31 cellular contexts compared by ENCODE assay signal in the genomic region with DNA sequence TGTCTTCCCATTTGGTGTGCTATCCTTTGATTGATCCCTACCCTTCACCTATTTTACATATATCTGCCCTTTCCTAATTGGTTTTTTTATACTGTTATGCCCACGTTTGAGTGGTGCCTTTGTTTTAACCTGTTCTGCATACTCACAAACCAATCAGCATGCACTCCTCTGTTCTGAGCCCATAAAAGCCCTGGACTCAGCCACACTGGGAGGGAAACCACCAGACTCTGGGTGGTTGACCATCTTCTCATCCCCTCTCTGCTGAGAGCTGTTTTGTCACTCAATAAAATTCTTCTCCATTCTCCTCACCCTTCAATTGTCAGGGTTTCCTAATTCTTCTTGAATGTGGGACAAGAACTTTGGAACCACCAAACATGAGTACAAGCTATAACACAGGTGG.
A peak's percentile ranks its signal among the peaks of the same experiment; 100 is the strongest.
DNase-seq lines count a peak whose midpoint lies in the region; TF ChIP-seq lines count a peak whose summit lies in the region.
"Had no signal": no experiment of that assay in that cellular context is flagged by ENCODE, and none has a peak within 500 bp of the region (broad histone marks: within the 10 kb centered on the region; RNA-seq: fewer than 3 reads in every experiment).

No MANE protein-coding gene starts in this region.

- no peaks in the 10 kb centered on the region for H3K9me3 Mint-ChIP-seq in endothelial cell (ENCODE audit: unreplicated experiment)

- H3K27me3 Mint-ChIP-seq in endothelial cell (ENCODE audit: unreplicated experiment), result peaks cover 2% of the 10 kb centered on the region
- H3K27me3 Mint-ChIP-seq: B cell; CD4-positive, alpha-beta memory T cell; CD4-positive, alpha-beta T cell; CD4-positive, CD25-positive, alpha-beta regulatory T cell had no signal

- no peaks in the 10 kb centered on the region for H3K79me1 ChIP-seq in mesenchymal stem cell (replicated peaks; ENCODE audit: low read length, poor library complexity, severe bottlenecking)

- H3K4me3 Mint-ChIP-seq in endothelial cell (ENCODE audit: unreplicated experiment), result no peak overlapping the region
- H3K4me3 Mint-ChIP-seq: B cell; CD14-positive monocyte; CD4-positive, alpha-beta memory T cell; CD4-positive, alpha-beta T cell; CD4-positive, CD25-positive, alpha-beta regulatory T cell; CD8-positive, alpha-beta T cell had no signal

- no peak overlapping the region for H2AFZ ChIP-seq in mesenchymal stem cell (ENCODE audit: low read depth, low read length)

- H3K4me1 Mint-ChIP-seq in endothelial cell (ENCODE audit: unreplicated experiment), result peaks cover 4% of the 10 kb centered on the region
- H3K4me1 Mint-ChIP-seq: CD14-positive monocyte; CD4-positive, CD25-positive, alpha-beta regulatory T cell; CD8-positive, alpha-beta memory T cell had no signal

- H3K9ac ChIP-seq in mesenchymal stem cell (ENCODE audit: low read length), result no peak overlapping the region
- H3K9ac ChIP-seq: BLaER1; BLaER1 treated with 17β-estradiol and CSF1 and Interleukin-3, amounts not matched to agents 10 nM and 100 nM had no signal

- H3K36me3 ChIP-seq in HEK293 (ENCODE audit: control insufficient read depth in 2 of 2, insufficient read depth in 1 of 2, low read length in 2 of 2) (no peaks in the 10 kb centered on the region), mesenchymal stem cell (ENCODE audit: control insufficient read depth in 1 of 2, insufficient read depth in 2 of 2, low read depth in 1 of 2, low read length in 2 of 2) (no peaks in the 10 kb centered on the region)
- H3K36me3 ChIP-seq: BE2C, BLaER1 had no signal

- H3K4me2 ChIP-seq in mesenchymal stem cell (ENCODE audit: low read length, poor library complexity, severe bottlenecking), result no peak overlapping the region
- H3K4me2 ChIP-seq: A549; BLaER1; BLaER1 treated with 17β-estradiol and CSF1 and Interleukin-3, amounts not matched to agents 10 nM and 100 nM had no signal

- no peak overlapping the region for H3K23ac ChIP-seq in mesenchymal stem cell (ENCODE audit: low read length in 2 of 2)

- H3K36me3 Mint-ChIP-seq in endothelial cell (ENCODE audit: low read depth, unreplicated experiment), result no peaks in the 10 kb centered on the region
- H3K36me3 Mint-ChIP-seq: CD14-positive monocyte; CD4-positive, alpha-beta memory T cell; CD4-positive, CD25-positive, alpha-beta regulatory T cell; CD8-positive, alpha-beta memory T cell; CD8-positive, alpha-beta T cell had no signal

- no peak overlapping the region for H3K18ac ChIP-seq in mesenchymal stem cell (ENCODE audit: low read depth in 1 of 2, low read length in 2 of 2)

- POLR2A ChIA-PET in HEK293 (lab: Yijun Ruan, JAX), result no interaction called here

- no peaks in the 10 kb centered on the region for H3K4me1 ChIP-seq in HEK293 (ENCODE audit: control insufficient read depth, insufficient read depth, low read length)
- no peaks in the 10 kb centered on the region for H3K4me1 ChIP-seq in mesenchymal stem cell (ENCODE audit: control insufficient read depth, insufficient read depth, low read depth, low read length)
- H3K4me1 ChIP-seq: A549, BE2C, Caco-2 had no signal

- peak overlapping the region; percentile 97 for H2BK15ac ChIP-seq in mesenchymal stem cell (ENCODE audit: low read depth, poor library complexity, severe bottlenecking)

- H3K27ac ChIP-seq in HEK293 (ENCODE audit: extremely low read depth, low read depth, low read length) (no peak overlapping the region), mesenchymal stem cell (ENCODE audit: low read length, poor library complexity, severe bottlenecking) (no peak overlapping the region)
- H3K27ac ChIP-seq: 22Rv1; A549; BLaER1; BLaER1 treated with 17β-estradiol and CSF1 and Interleukin-3, amounts not matched to agents 10 nM and 100 nM; C4-2B had no signal

- TF ChIP-seq CTCF in HEK293 (tag by site-specific recombination; IDR thresholded peaks at IDR 0.05) (no peak), endothelial cell (IDR thresholded peaks at IDR 0.05; ENCODE audit: unreplicated experiment) (no peak)

- H2BK120ac ChIP-seq in mesenchymal stem cell (ENCODE audit: low read depth, low read length), result no peak overlapping the region

- CTCF ChIA-PET in HEK293 (lab: Yijun Ruan, JAX), result interaction anchor here (0.6 kb wide), 1 partner anchor 167 kb away, joined by 3 read pairs; no protein-coding TSS in a partner anchor

- no peak overlapping the region for H3K4ac ChIP-seq in mesenchymal stem cell (ENCODE audit: low read depth in 1 of 2, low read length in 2 of 2)

- H4K8ac ChIP-seq in mesenchymal stem cell (ENCODE audit: low read length), result no peak overlapping the region

- H3K27me3 ChIP-seq in mesenchymal stem cell (ENCODE audit: control insufficient read depth in 1 of 2, insufficient read depth in 1 of 2, low read length in 2 of 2), result no peaks in the 10 kb centered on the region
- H3K27me3 ChIP-seq: BE2C; BLaER1; BLaER1 treated with 17β-estradiol and CSF1 and Interleukin-3, amounts not matched to agents 10 nM and 100 nM had no signal

- H3K9me3 ChIP-seq in HEK293 (ENCODE audit: control insufficient read depth, insufficient read depth, low read depth, low read length) (no peaks in the 10 kb centered on the region), mesenchymal stem cell (ENCODE audit: control insufficient read depth, low read length) (peaks cover 10% of the 10 kb centered on the region)
- H3K9me3 ChIP-seq: A549, BE2C, Caco-2 had no signal

- H2BK12ac ChIP-seq in mesenchymal stem cell (ENCODE audit: low read length in 2 of 2), result no peak overlapping the region

- no peak overlapping the region for H3K14ac ChIP-seq in mesenchymal stem cell (ENCODE audit: low read length in 2 of 2)

- DNase-seq in DMS53 (lab: John Stamatoyannopoulos, UW) (peak; percentile 15), DMS53 treated with DMSO at 0.1 percent for 48 hours (lab: John Stamatoyannopoulos, UW; ENCODE audit: unreplicated experiment) (no peak), mesenchymal stem cell (no peak), C1 segment of cervical spinal cord (lab: John Stamatoyannopoulos, UW) (no peak), endothelial cell (ENCODE audit: low spot score) (no peak)
- DNase-seq: 8988T; ACHN; AML-193; BE2C; Caco-2; Calu3; CD4-positive, alpha-beta memory T cell; CD4-positive, alpha-beta T cell; CD4-positive, CD25-positive, alpha-beta regulatory T cell; CD8-positive, alpha-beta memory T cell; CD8-positive, alpha-beta T cell; COR-L47; DMS 273 treated with DMSO at 0.1 percent for 48 hours; DMS153; DMS79; DMS79 treated with DMSO at 0.1 percent for 48 hours; DND-41; EL had no signal

- H3K4me3 ChIP-seq in HEK293 (ENCODE audit: low read depth, low read length), result no peak overlapping the region
- H3K4me3 ChIP-seq in mesenchymal stem cell (ENCODE audit: insufficient read depth in 1 of 2, low read depth in 1 of 2, low read length in 2 of 2), result no peak overlapping the region
- H3K4me3 ChIP-seq: A549, BLaER1 had no signal

- H2BK5ac ChIP-seq in mesenchymal stem cell (ENCODE audit: low read depth, low read length, poor library complexity, severe bottlenecking), result no peak overlapping the region

- 89% methylated on average over 1 of the region's 1 CpG for WGBS in mesenchymal stem cell

- H3K27ac Mint-ChIP-seq in endothelial cell (ENCODE audit: unreplicated experiment), result no peak overlapping the region
- H3K27ac Mint-ChIP-seq: B cell; CD4-positive, alpha-beta memory T cell; CD4-positive, alpha-beta T cell; CD4-positive, CD25-positive, alpha-beta regulatory T cell; CD8-positive, alpha-beta memory T cell; CD8-positive, alpha-beta T cell had no signal

- H4K91ac ChIP-seq in mesenchymal stem cell (ENCODE audit: low read length), result no peak overlapping the region

- no peak overlapping the region for H2AK5ac ChIP-seq in mesenchymal stem cell (ENCODE audit: low read length, severe bottlenecking)

TF ChIP-seq in HEK293, 187 proteins besides CTCF, POLR2A, EP300 and RAD21 (continues in another document):
- TF ChIP-seq SETDB1 (IDR thresholded peaks at IDR 0.05; ENCODE audit: insufficient read length, low read length), result peak; percentile 77
- no peak for TF ChIP-seq REPIN1 (tag by site-specific recombination; IDR thresholded peaks at IDR 0.05; ENCODE audit: low read depth)
- TF ChIP-seq, protein P1, sequence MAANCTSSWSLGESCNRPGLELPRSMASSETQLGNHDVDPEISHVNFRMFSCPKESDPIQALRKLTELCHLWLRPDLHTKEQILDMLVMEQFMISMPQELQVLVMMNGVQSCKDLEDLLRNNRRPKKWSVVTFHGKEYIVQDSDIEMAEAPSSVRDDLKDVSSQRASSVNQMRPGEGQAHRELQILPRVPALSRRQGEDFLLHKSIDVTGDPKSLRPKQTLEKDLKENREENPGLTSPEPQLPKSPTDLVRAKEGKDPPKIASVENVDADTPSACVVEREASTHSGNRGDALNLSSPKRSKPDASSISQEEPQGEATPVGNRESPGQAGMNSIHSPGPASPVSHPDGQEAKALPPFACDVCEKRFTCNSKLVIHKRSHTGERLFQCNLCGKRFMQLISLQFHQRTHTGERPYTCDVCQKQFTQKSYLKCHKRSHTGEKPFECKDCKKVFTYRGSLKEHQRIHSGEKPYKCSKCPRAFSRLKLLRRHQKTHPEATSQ (tag by site-specific recombination; IDR thresholded peaks at IDR 0.05), result no peak
- TF ChIP-seq TRIM28 (IDR thresholded peaks at IDR 0.05; ENCODE audit: borderline replicate concordance, low read length), result peak; percentile 55; the same call in 1 of the 2 replicates
- no peak for TF ChIP-seq ZNF423 (tag by site-specific recombination; IDR thresholded peaks at IDR 0.05)
- TF ChIP-seq, protein P2, sequence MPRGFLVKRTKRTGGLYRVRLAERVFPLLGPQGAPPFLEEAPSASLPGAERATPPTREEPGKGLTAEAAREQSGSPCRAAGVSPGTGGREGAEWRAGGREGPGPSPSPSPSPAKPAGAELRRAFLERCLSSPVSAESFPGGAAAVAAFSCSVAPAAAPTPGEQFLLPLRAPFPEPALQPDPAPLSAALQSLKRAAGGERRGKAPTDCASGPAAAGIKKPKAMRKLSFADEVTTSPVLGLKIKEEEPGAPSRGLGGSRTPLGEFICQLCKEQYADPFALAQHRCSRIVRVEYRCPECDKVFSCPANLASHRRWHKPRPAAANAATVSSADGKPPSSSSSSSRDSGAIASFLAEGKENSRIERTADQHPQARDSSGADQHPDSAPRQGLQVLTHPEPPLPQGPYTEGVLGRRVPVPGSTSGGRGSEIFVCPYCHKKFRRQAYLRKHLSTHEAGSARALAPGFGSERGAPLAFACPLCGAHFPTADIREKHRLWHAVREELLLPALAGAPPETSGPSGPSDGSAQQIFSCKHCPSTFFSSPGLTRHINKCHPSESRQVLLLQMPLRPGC (tag by site-specific recombination; IDR thresholded peaks at IDR 0.05), result no peak
- no peak for TF ChIP-seq ZNF624 (tag by site-specific recombination; IDR thresholded peaks at IDR 0.05)
- no peak for TF ChIP-seq ZNF473 (tag by site-specific recombination; IDR thresholded peaks at IDR 0.05)
- TF ChIP-seq ZNF530 (tag by site-specific recombination; IDR thresholded peaks at IDR 0.05; ENCODE audit: low read depth), result no peak
